ENCODE assay signal across 1 cellular context in the genomic region with DNA sequence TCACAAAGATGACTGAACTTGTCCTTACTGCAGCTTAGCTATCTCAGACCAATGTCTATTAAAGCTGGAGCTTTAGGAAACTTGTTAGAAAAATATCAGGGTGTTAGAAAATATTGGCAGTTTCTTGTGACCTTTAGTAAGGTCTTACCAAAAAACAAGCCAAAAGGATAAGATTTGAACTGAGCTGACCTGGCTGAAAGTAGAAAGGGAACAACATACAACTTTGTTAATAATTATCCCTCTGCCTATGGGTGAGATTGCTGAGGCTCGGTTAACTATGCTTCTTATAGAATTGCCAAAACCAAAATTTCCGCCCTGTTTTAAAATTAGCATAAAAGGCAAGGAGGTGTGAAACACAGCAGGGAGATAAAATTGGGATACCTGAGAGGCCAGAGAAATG.
TF ChIP-seq lines count a peak whose summit lies in the region.

No MANE protein-coding gene starts in this region.

TF ChIP-seq in HepG2, 621 proteins besides CTCF, POLR2A, EP300 and RAD21 (continued from another document):
- TF ChIP-seq REST (IDR thresholded peaks at IDR 0.05; ENCODE audit: borderline replicate concordance in 1 of 2, low read depth in 1 of 2, low read length in 2 of 2) (no peak), ZNF329 (CRISPR knock-in tag; IDR thresholded peaks at IDR 0.05; ENCODE audit: low read depth) (no peak)
- TF ChIP-seq, protein P1, sequence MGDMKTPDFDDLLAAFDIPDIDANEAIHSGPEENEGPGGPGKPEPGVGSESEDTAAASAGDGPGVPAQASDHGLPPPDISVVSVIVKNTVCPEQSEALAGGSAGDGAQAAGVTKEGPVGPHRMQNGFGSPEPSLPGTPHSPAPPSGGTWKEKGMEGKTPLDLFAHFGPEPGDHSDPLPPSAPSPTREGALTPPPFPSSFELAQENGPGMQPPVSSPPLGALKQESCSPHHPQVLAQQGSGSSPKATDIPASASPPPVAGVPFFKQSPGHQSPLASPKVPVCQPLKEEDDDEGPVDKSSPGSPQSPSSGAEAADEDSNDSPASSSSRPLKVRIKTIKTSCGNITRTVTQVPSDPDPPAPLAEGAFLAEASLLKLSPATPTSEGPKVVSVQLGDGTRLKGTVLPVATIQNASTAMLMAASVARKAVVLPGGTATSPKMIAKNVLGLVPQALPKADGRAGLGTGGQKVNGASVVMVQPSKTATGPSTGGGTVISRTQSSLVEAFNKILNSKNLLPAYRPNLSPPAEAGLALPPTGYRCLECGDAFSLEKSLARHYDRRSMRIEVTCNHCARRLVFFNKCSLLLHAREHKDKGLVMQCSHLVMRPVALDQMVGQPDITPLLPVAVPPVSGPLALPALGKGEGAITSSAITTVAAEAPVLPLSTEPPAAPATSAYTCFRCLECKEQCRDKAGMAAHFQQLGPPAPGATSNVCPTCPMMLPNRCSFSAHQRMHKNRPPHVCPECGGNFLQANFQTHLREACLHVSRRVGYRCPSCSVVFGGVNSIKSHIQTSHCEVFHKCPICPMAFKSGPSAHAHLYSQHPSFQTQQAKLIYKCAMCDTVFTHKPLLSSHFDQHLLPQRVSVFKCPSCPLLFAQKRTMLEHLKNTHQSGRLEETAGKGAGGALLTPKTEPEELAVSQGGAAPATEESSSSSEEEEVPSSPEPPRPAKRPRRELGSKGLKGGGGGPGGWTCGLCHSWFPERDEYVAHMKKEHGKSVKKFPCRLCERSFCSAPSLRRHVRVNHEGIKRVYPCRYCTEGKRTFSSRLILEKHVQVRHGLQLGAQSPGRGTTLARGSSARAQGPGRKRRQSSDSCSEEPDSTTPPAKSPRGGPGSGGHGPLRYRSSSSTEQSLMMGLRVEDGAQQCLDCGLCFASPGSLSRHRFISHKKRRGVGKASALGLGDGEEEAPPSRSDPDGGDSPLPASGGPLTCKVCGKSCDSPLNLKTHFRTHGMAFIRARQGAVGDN (CRISPR knock-in tag; IDR thresholded peaks at IDR 0.05): no peak
